Comparison of ENCODE assay signal across 10 cellular contexts in the genomic region with DNA sequence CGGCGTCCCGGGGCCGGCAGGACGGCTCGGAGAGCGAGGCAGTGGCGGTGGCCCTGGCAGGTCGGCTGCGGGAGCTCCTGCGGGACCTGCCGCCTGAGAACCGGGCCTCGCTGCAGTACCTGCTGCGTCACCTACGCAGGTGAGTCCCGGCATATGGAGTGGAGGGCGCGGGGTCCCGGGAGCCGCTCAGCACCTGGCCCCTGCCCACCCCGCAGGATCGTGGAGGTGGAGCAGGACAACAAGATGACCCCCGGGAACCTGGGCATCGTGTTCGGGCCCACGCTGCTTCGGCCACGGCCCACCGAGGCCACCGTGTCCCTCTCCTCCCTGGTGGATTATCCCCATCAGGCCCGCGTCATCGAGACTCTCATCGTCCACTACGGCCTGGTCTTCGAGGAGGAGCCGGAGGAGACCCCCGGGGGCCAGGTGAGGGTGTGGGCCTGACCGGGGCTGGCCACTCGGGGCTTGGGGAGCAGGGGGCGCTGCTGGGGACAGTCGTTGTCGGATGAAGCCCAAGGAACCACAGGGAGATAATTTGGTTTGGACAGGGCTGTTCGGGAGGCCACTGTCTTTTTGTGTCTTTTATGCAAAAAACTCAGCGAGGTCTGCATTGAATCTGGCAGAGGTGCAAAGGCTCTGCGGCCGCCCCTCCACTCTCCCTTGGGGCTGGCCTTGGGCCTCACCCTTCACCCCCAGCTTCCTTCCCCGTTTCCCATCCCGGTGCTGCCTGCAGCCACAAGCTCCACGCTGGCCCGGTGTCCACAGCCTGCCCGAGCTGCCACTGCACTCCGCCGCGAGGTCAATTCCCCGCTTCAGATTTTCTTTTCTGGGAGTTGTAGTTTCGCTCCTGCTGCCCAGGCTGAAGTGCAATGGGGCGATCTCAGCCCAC. TPM values are rescaled to one million over a fixed set of nuclear protein-coding genes. Genes with fewer than 3 reads are reported as not detected.
DNase-seq lines count a peak whose midpoint lies in the region; TF ChIP-seq lines count a peak whose summit lies in the region.
"Had no signal": no experiment of that assay in that cellular context is flagged by ENCODE, and none has a peak within 500 bp of the region (broad histone marks: within the 10 kb centered on the region; RNA-seq: fewer than 3 reads in every experiment).

No MANE protein-coding gene starts in this region.

- intact Hi-C loops in thyroid gland (cut with DNase I), result no loop called here

- peak overlapping the region; percentile 70 for H3K27ac ChIP-seq in Karpas-422 (ENCODE audit: low read length)
- H3K27ac ChIP-seq in rectal smooth muscle tissue (ENCODE audit: low read depth, low read length), result no peak overlapping the region
- no peak overlapping the region for H3K27ac ChIP-seq in thyroid gland
- H3K27ac ChIP-seq: right lobe of liver had no signal

- H3K4me1 ChIP-seq in Karpas-422 (ENCODE audit: low read length) (peaks cover 23% of the 10 kb centered on the region), rectal smooth muscle tissue (ENCODE audit: control insufficient read depth, insufficient read depth, low read length) (no peaks in the 10 kb centered on the region), thyroid gland (peaks cover 0 to 9% of the 10 kb centered on the region in 2 donors)

- 74 to 81% methylated on average over 23 to 38 of the region's 59 CpGs for WGBS in thyroid gland, 2 donors

- peak overlapping the region; percentile 43 for H3K4me2 ChIP-seq in Karpas-422 (ENCODE audit: low read depth, low read length, poor library complexity, severe bottlenecking)

- DNase-seq in NCI-H1417 (lab: John Stamatoyannopoulos, UW) (peak in 2 of 3 experiments; percentile 61 to 78), NCI-H1417 treated with DMSO at 0.1 percent for 48 hours (lab: John Stamatoyannopoulos, UW) (no peak), Karpas-422 (peak; percentile 64), epithelial cell of proximal tubule (ENCODE audit: low read depth) (no peak), thyroid gland (no peak), NCI-H2227 treated with DMSO at 0.1 percent for 48 hours (lab: John Stamatoyannopoulos, UW) (no peak), dedifferentiated amniotic fluid mesenchymal stem cell (ENCODE audit: extremely low spot score) (no peak)
- DNase-seq: OCI-M1 had no signal

- TF ChIP-seq CTCF in epithelial cell of proximal tubule (conservative IDR thresholded peaks at IDR 0.05; ENCODE audit: low read depth, low read length) (no peak), thyroid gland (IDR thresholded peaks at IDR 0.05) (no peak)

- peaks cover 18% of the 10 kb centered on the region; the same call in 1 of the 2 replicates for H3K36me3 ChIP-seq in Karpas-422 (ENCODE audit: insufficient read depth, low read length)
- peaks cover 6% of the 10 kb centered on the region for H3K36me3 ChIP-seq in rectal smooth muscle tissue (ENCODE audit: control insufficient read depth, insufficient read depth, low read length)
- H3K36me3 ChIP-seq in thyroid gland, result peaks cover 6 to 8% of the 10 kb centered on the region in 2 donors

- H3K9me3 ChIP-seq in Karpas-422 (ENCODE audit: low read length) (no peaks in the 10 kb centered on the region), thyroid gland (no peaks in the 10 kb centered on the region)
- H3K9me3 ChIP-seq: right lobe of liver had no signal

- no peaks in the 10 kb centered on the region for H3K9me2 ChIP-seq in Karpas-422 (replicated peaks; ENCODE audit: insufficient read depth, low read length)

- no peak overlapping the region for H2AFZ ChIP-seq in Karpas-422 (ENCODE audit: low read length)

- H3K4me3 ChIP-seq in Karpas-422 (ENCODE audit: low read length), result no peak overlapping the region; the same call in 1 of the 2 replicates
- H3K4me3 ChIP-seq in epithelial cell of proximal tubule (ENCODE audit: low read depth, low read length), result peak overlapping the region; percentile 45
- peak overlapping the region; percentile 44 for H3K4me3 ChIP-seq in rectal smooth muscle tissue (ENCODE audit: low read length)
- H3K4me3 ChIP-seq in thyroid gland (replicated peaks in 1 of 3), result no peak overlapping the region

- 0 out of 2 replicates have a peak overlapping the region, but pooled peaks have one; percentile 20 for H3K9ac ChIP-seq in Karpas-422 (ENCODE audit: low read length)
- no peak overlapping the region for H3K9ac ChIP-seq in rectal smooth muscle tissue (ENCODE audit: low read length)

- H3K79me2 ChIP-seq in Karpas-422 (ENCODE audit: low read length), result no peaks in the 10 kb centered on the region

- TF ChIP-seq POLR2A in thyroid gland (IDR thresholded peaks at IDR 0.05), result no peak

- no peaks in the 10 kb centered on the region for H3K27me3 ChIP-seq in Karpas-422 (ENCODE audit: low read length)
- no peaks in the 10 kb centered on the region for H3K27me3 ChIP-seq in rectal smooth muscle tissue (ENCODE audit: control insufficient read depth, insufficient read depth, low read length)
- H3K27me3 ChIP-seq in thyroid gland, result no peaks in the 10 kb centered on the region
- H3K27me3 ChIP-seq: right lobe of liver had no signal

- peaks cover 6% of the 10 kb centered on the region for H4K20me1 ChIP-seq in Karpas-422 (ENCODE audit: insufficient read depth, low read depth, low read length)

RNA-seq across cellular contexts. Expression of a gene that starts 12.0 kb away (rescaled TPM):
- 117 and 222 TPM in 2 replicates for total RNA-seq in Karpas-422 (2014; rRNA removed; shearing (Covaris generic); ENCODE audit: low replicate concordance)
- 248 and 349 TPM in 2 replicates for total RNA-seq in epithelial cell of proximal tubule
- total RNA-seq in thyroid gland, result 100 to 1,000 TPM in 3 of 4 donors, 10 to 100 TPM in 1; 87.6 to 264 (median 163) TPM

RNA-seq across cellular contexts. Expression of a gene that starts 16.2 kb away (rescaled TPM):
- total RNA-seq in Karpas-422 (2014; rRNA removed; shearing (Covaris generic); ENCODE audit: low replicate concordance), result 31.5 and 114 TPM in 2 replicates
- 6.2 and 6.7 TPM in 2 replicates for total RNA-seq in epithelial cell of proximal tubule
- 10 to 100 TPM; 11.5 to 19.8 (median 14.4) TPM for total RNA-seq in thyroid gland

RNA-seq across cellular contexts. Expression of a gene that starts 20.6 kb away (rescaled TPM):
- total RNA-seq in Karpas-422 (2014; rRNA removed; shearing (Covaris generic); ENCODE audit: low replicate concordance), result 286 and 423 TPM in 2 replicates
- total RNA-seq in epithelial cell of proximal tubule (457 and 656 TPM in 2 replicates), thyroid gland (100 to 1,000 TPM; 350 to 485 (median 414) TPM)

RNA-seq across cellular contexts. Expression of a gene that starts 43.3 kb away (rescaled TPM):
- 23.8 and 31.7 TPM in 2 replicates for total RNA-seq in Karpas-422 (2014; rRNA removed; shearing (Covaris generic); ENCODE audit: low replicate concordance)
- total RNA-seq in epithelial cell of proximal tubule, result 4.3 and 9.7 TPM in 2 replicates
- total RNA-seq in thyroid gland, result 10 to 100 TPM; 15.5 to 58.7 (median 29.8) TPM

RNA-seq across cellular contexts. Expression of a gene that starts 56.8 kb away (rescaled TPM):
- total RNA-seq in Karpas-422 (2014; rRNA removed; shearing (Covaris generic); ENCODE audit: low replicate concordance), result 88.6 and 97.9 TPM in 2 replicates
- total RNA-seq in epithelial cell of proximal tubule, result 164 and 281 TPM in 2 replicates
- total RNA-seq in thyroid gland, result 10 to 100 TPM; 60.7 to 88.2 (median 82.2) TPM

Comparison
In these comparisons a context has a peak if more than half of its experiments do, and no peak if none do; other contexts are left out.
1. DNase-seq: peak in NCI-H1417 (2 of 3) and Karpas-422 (single experiment); none in NCI-H1417 treated with DMSO at 0.1 percent for 48 hours (single experiment), epithelial cell of proximal tubule (single experiment), thyroid gland (0 of 2), NCI-H2227 treated with DMSO at 0.1 percent for 48 hours (single experiment) and dedifferentiated amniotic fluid mesenchymal stem cell (single experiment).
2. H3K4me3 ChIP-seq: peak in epithelial cell of proximal tubule (single experiment) and rectal smooth muscle tissue (single experiment); none in Karpas-422 (single experiment) and thyroid gland (0 of 3).